27 cellular contexts compared by ENCODE assay signal in the genomic region with DNA sequence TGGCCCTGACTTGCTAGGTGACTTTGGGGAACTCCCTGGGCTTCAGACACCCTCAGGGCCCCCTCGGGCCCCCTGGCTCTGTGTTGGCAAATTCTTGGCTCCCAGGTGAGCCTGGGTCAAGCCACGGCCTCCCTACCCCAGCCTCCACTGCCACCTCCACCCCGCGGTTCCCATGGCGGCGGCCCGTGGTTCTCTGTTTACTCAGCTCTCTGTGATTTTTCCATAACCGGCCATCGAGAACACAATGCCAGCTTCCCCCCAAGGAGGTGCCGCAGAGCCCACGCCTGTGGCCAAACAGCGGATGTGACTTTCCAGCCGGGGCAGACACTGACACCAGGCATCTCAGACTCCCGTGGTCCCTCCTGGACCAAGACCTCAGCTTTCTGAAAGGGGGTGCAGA. TPM values are rescaled to one million over a fixed set of nuclear protein-coding genes. Genes with fewer than 3 reads are reported as not detected.
DNase-seq lines count a peak whose midpoint lies in the region; ATAC-seq and TF ChIP-seq lines count a peak whose summit lies in the region.
"Had no signal": no experiment of that assay in that cellular context is flagged by ENCODE, and none has a peak within 500 bp of the region (broad histone marks: within the 10 kb centered on the region; RNA-seq: fewer than 3 reads in every experiment).

No MANE protein-coding gene starts in this region.

- H3K4ac ChIP-seq in trophoblast cell (ENCODE audit: low read depth, low read length): no peak overlapping the region

- no peak overlapping the region for H3K23ac ChIP-seq in trophoblast cell (ENCODE audit: low read length)

- H2AFZ ChIP-seq in trophoblast cell (ENCODE audit: insufficient read depth, low read length, poor library complexity): no peak overlapping the region
- H2AFZ ChIP-seq: hepatocyte had no signal

- no peak overlapping the region for H4K91ac ChIP-seq in trophoblast cell (ENCODE audit: low read depth, low read length)

- H3K27ac Mint-ChIP-seq in endothelial cell (ENCODE audit: unreplicated experiment): no peak overlapping the region
- H3K27ac Mint-ChIP-seq: activated naive CD8-positive, alpha-beta T cell treated with anti-CD3 and anti-CD28 coated beads, Interleukin-2, amount 10 ng/mL, durations not matched to agents 7 days and 5 days; activated T-helper 1 cell treated with anti-CD3 and anti-CD28 coated beads, Interleukin-12 subunit alpha, Interleukin-12 subunit beta, Interleukin-2, Interleukin-4 antibody, amounts not matched to agents 30 ng/mL and 10 ng/mL and 1 ng/mL, durations not matched to agents 14 hours and 24 hours and 36 hours; B cell; HFFc6 had no signal

- H3K9me3 ChIP-seq in body of pancreas (no peaks in the 10 kb centered on the region), trophoblast cell (ENCODE audit: insufficient read depth, low read depth, low read length) (peaks cover 8% of the 10 kb centered on the region), transverse colon (no peaks in the 10 kb centered on the region)
- H3K9me3 ChIP-seq: colonic mucosa, prostate gland had no signal

- H2AK5ac ChIP-seq in trophoblast cell (ENCODE audit: low read length): no peak overlapping the region

- WGBS in body of pancreas, 2 donors: 48 to 52% methylated on average over 5 to 14 of the region's 14 CpGs
- no CpG with 5 or more reads among the region's 14 CpGs for WGBS in trophoblast cell (ENCODE audit: extremely low coverage, insufficient coverage, insufficient read length)
- 32 to 75% methylated on average over 4 to 13 of the region's 14 CpGs for WGBS in transverse colon (ENCODE audit: low coverage in 1 of 2), 2 donors

- no peak overlapping the region for H2BK120ac ChIP-seq in trophoblast cell (ENCODE audit: insufficient read depth, low read length, poor library complexity)

- H3K36me3 ChIP-seq in body of pancreas (replicated peaks in 1 of 2; ENCODE audit: insufficient read depth in 1 of 2, low read depth in 2 of 2) (no peaks in the 10 kb centered on the region), trophoblast cell (ENCODE audit: control insufficient read depth in 1 of 2, insufficient read depth in 2 of 2, low read length in 2 of 2) (no peaks in the 10 kb centered on the region), transverse colon (no peaks in the 10 kb centered on the region)
- H3K36me3 ChIP-seq: brain microvascular endothelial cell, colonic mucosa, prostate gland had no signal

- H3K4me1 Mint-ChIP-seq in endothelial cell (ENCODE audit: unreplicated experiment): peaks cover 35% of the 10 kb centered on the region

- no peak overlapping the region for H2BK5ac ChIP-seq in trophoblast cell (ENCODE audit: low read depth, low read length, poor library complexity)

- no peaks in the 10 kb centered on the region for H3K9me3 Mint-ChIP-seq in endothelial cell (ENCODE audit: unreplicated experiment)
- H3K9me3 Mint-ChIP-seq: activated naive CD8-positive, alpha-beta T cell treated with anti-CD3 and anti-CD28 coated beads, Interleukin-2, amount 10 ng/mL, durations not matched to agents 7 days and 5 days; activated T-helper 1 cell treated with anti-CD3 and anti-CD28 coated beads, Interleukin-12 subunit alpha, Interleukin-12 subunit beta, Interleukin-2, Interleukin-4 antibody, amounts not matched to agents 30 ng/mL and 10 ng/mL and 1 ng/mL, durations not matched to agents 14 hours and 24 hours and 36 hours; HFFc6 had no signal

- H3K27ac ChIP-seq in body of pancreas (peak overlapping the region in 2 of 4 donors; percentile 9 to 14), trophoblast cell (ENCODE audit: low read depth, low read length) (no peak overlapping the region), transverse colon (no peak overlapping the region)
- H3K27ac ChIP-seq: 22Rv1, brain microvascular endothelial cell, colonic mucosa, hepatocyte, prostate gland, skin epidermis had no signal

- H3K79me1 ChIP-seq in trophoblast cell (ENCODE audit: low read length): no peaks in the 10 kb centered on the region

- no peak overlapping the region for H3K4me3 ChIP-seq in body of pancreas
- no peak overlapping the region for H3K4me3 ChIP-seq in trophoblast cell (ENCODE audit: low read depth, low read length)
- no peak overlapping the region for H3K4me3 ChIP-seq in transverse colon
- H3K4me3 ChIP-seq: colonic mucosa, hepatocyte, prostate gland, skin epidermis had no signal

- no peak overlapping the region for H3K4me3 Mint-ChIP-seq in endothelial cell (ENCODE audit: unreplicated experiment)
- H3K4me3 Mint-ChIP-seq: activated naive CD8-positive, alpha-beta T cell treated with anti-CD3 and anti-CD28 coated beads, Interleukin-2, amount 10 ng/mL, durations not matched to agents 7 days and 5 days; activated T-helper 1 cell treated with anti-CD3 and anti-CD28 coated beads, Interleukin-12 subunit alpha, Interleukin-12 subunit beta, Interleukin-2, Interleukin-4 antibody, amounts not matched to agents 30 ng/mL and 10 ng/mL and 1 ng/mL, durations not matched to agents 14 hours and 24 hours and 36 hours; B cell; HFFc6 had no signal

- H4K8ac ChIP-seq in trophoblast cell (ENCODE audit: low read depth, low read length): no peak overlapping the region

- no peak for TF ChIP-seq EP300 in transverse colon (IDR thresholded peaks at IDR 0.05; ENCODE audit: low read depth)

- peak overlapping the region; percentile 32 for H4K12ac ChIP-seq in trophoblast cell (ENCODE audit: low read depth, low read length)

- TF ChIP-seq CTCF in body of pancreas (IDR thresholded peaks at IDR 0.05) (no peak), endothelial cell (IDR thresholded peaks at IDR 0.05; ENCODE audit: unreplicated experiment) (no peak), transverse colon (IDR thresholded peaks at IDR 0.05) (no peak)

- ATAC-seq in body of pancreas: peak; percentile 13

- H3K18ac ChIP-seq in trophoblast cell (ENCODE audit: low read length): no peak overlapping the region

- H3K79me2 ChIP-seq in trophoblast cell (ENCODE audit: control insufficient read depth, insufficient read depth, low read length, poor library complexity): no peaks in the 10 kb centered on the region
- H3K79me2 ChIP-seq: hepatocyte had no signal

- H2BK12ac ChIP-seq in trophoblast cell (ENCODE audit: low read length): no peak overlapping the region

- H3K36me3 Mint-ChIP-seq in endothelial cell (ENCODE audit: low read depth, unreplicated experiment): no peaks in the 10 kb centered on the region
- H3K36me3 Mint-ChIP-seq: activated naive CD8-positive, alpha-beta T cell treated with anti-CD3 and anti-CD28 coated beads, Interleukin-2, amount 10 ng/mL, durations not matched to agents 7 days and 5 days had no signal

- intact Hi-C loops in body of pancreas (cut with DNase I): no loop called here
- intact Hi-C loops in transverse colon (cut with DNase I; ENCODE audit: low total_unique reads): loop anchor here (5.0 kb wide), 1 partner anchor 1622 kb away; no protein-coding TSS in a partner anchor

- in situ Hi-C loops in transverse colon (cut with MboI; ENCODE audit: low pct_ligation_motif_present in 1 of 4, low pct_unique_long_range_greater_than_20kb in 1 of 4, low sequenced_read_pairs in 3 of 4): no loop called here

- H3K4me1 ChIP-seq in body of pancreas (peaks cover 18% of the 10 kb centered on the region), trophoblast cell (ENCODE audit: control insufficient read depth in 1 of 2, insufficient read depth in 2 of 2, low read length in 2 of 2) (peaks cover 4 to 9% of the 10 kb centered on the region in 2 experiments), transverse colon (peaks cover 0 to 17% (median 4%) of the 10 kb centered on the region in 4 donors)
- H3K4me1 ChIP-seq: colonic mucosa, prostate gland had no signal

- no peak overlapping the region for H3K9ac ChIP-seq in trophoblast cell (ENCODE audit: low read length)

- peak; percentile 7 for DNase-seq in DMS153 (lab: John Stamatoyannopoulos, UW)
- no peak for DNase-seq in DMS153 treated with DMSO at 0.1 percent for 48 hours (lab: John Stamatoyannopoulos, UW; ENCODE audit: unreplicated experiment)
- no peak for DNase-seq in body of pancreas
- DNase-seq in islet precursor cell: peak; percentile 47
- no peak for DNase-seq in trophoblast cell
- DNase-seq in endothelial cell (ENCODE audit: low spot score): no peak
- no peak for DNase-seq in transverse colon
- DNase-seq in LoVo (ENCODE audit: low spot score): no peak
- DNase-seq: activated CD4-positive, alpha-beta T cell treated with anti-CD3 and anti-CD28 coated beads for 4 hours; brain microvascular endothelial cell; colonic mucosa; HFFc6; midbrain; NCI-H1436; NCI-H526 treated with DMSO at 0.1 percent for 48 hours; OCI-M1; stimulated activated CD4-positive, alpha-beta T cell treated with anti-CD3 and anti-CD28 coated beads, Interleukin-2, amount 100 ng/mL, for 24 hours; stimulated activated naive CD4-positive, alpha-beta T cell treated with Interleukin-2 at 50 U/mL for 16 hours; T-helper 1 cell had no signal

- H3K4me2 ChIP-seq in trophoblast cell (ENCODE audit: low read length): no peak overlapping the region
- H3K4me2 ChIP-seq: hepatocyte had no signal

- H3K27me3 ChIP-seq in body of pancreas (no peaks in the 10 kb centered on the region), trophoblast cell (ENCODE audit: insufficient read depth, low read length) (no peaks in the 10 kb centered on the region), transverse colon (no peaks in the 10 kb centered on the region)
- H3K27me3 ChIP-seq: brain microvascular endothelial cell, colonic mucosa, hepatocyte had no signal

- TF ChIP-seq POLR2A in body of pancreas (IDR thresholded peaks at IDR 0.05) (no peak), transverse colon (IDR thresholded peaks at IDR 0.05) (no peak)

- peaks cover 21% of the 10 kb centered on the region for H3K27me3 Mint-ChIP-seq in endothelial cell (ENCODE audit: unreplicated experiment)
- H3K27me3 Mint-ChIP-seq: B cell had no signal

- no peak overlapping the region for H3K14ac ChIP-seq in trophoblast cell (ENCODE audit: low read length)

RNA-seq across cellular contexts. Expression of a gene that starts 21.6 kb away (rescaled TPM):
- total RNA-seq in body of pancreas: 10 to 100 TPM; 43.8 to 49.5 TPM
- polyA plus RNA-seq in trophoblast cell (2013): 4.2 and 4.5 TPM in 2 replicates
- 116 TPM for total RNA-seq in endothelial cell (ENCODE audit: unreplicated experiment)
- total RNA-seq in transverse colon: 100 to 1,000 TPM; 142 to 300 (median 208) TPM
- polyA plus RNA-seq: neural cell had no signal

Comparison
In these comparisons a context has a peak if more than half of its experiments do, and no peak if none do; other contexts are left out.
1. DNase-seq: peak in DMS153 (single experiment) and islet precursor cell (single experiment); none in DMS153 treated with DMSO at 0.1 percent for 48 hours (single experiment), body of pancreas (0 of 4), trophoblast cell (0 of 2), endothelial cell (single experiment), transverse colon (single experiment) and LoVo (single experiment).